16 cellular contexts compared by ENCODE assay signal in the genomic region with DNA sequence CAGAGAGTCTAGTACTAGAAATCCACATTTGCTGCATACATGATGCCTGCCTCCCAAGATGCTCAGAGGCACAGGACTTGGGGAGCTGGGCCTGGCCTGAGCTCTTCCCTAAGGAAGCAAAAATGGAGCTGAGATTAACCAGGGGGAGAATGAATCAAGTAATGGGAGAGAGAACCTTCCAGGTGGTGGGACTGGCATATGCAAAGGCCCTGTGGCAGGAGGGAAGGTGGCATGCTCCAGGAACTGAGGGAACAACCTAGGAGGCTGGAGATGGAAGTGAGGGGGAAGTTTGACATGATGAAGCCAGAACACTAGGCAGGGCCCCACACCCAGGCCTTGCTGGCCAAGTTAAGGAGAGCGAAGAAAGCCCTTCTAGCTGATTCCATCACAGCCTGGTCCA. TPM values are rescaled to one million over a fixed set of nuclear protein-coding genes. Genes with fewer than 3 reads are reported as not detected.
"Had no signal": no experiment of that assay in that cellular context is flagged by ENCODE, and none has a peak within 500 bp of the region (broad histone marks: within the 10 kb centered on the region; RNA-seq: fewer than 3 reads in every experiment).

No MANE protein-coding gene starts in this region.

- DNase-seq: effector memory CD8-positive, alpha-beta T cell; erythroblast; right cardiac atrium; small intestine; stimulated activated CD4-positive, alpha-beta T cell treated with anti-CD3 and anti-CD28 coated beads, Interleukin-2, amount 100 ng/mL, for 48 hours; stimulated activated CD8-positive, alpha-beta memory T cell treated with anti-CD3 and anti-CD28 coated beads, Interleukin-4, amount 100 ng/mL, for 48 hours; testis; transverse colon had no signal

- H3K4me1 Mint-ChIP-seq: naive thymus-derived CD8-positive, alpha-beta T cell; stimulated activated effector memory CD8-positive, alpha-beta T cell treated with anti-CD3 and anti-CD28 coated beads, Interleukin-12 subunit alpha, Interleukin-12 subunit beta, amount 100 ng/mL, for 72 hours had no signal

- H3K4me1 ChIP-seq: heart left ventricle, testis had no signal

- ATAC-seq: effector memory CD8-positive, alpha-beta T cell; heart left ventricle; left lobe of liver; naive thymus-derived CD8-positive, alpha-beta T cell; right cardiac atrium; stimulated activated effector memory CD8-positive, alpha-beta T cell treated with anti-CD3 and anti-CD28 coated beads, Interleukin-12 subunit alpha, Interleukin-12 subunit beta, amount 100 ng/mL, for 72 hours had no signal

- H3K36me3 ChIP-seq: heart left ventricle, transverse colon had no signal

- H3K9me3 Mint-ChIP-seq: neural crest cell; stimulated activated effector memory CD8-positive, alpha-beta T cell treated with anti-CD3 and anti-CD28 coated beads, Interleukin-12 subunit alpha, Interleukin-12 subunit beta, amount 100 ng/mL, for 72 hours; stimulated activated naive CD8-positive, alpha-beta T cell treated with anti-CD3 and anti-CD28 coated beads, Interleukin-15, Interleukin-2, amounts not matched to agents 100 ng/mL and 50 ng/mL, for 24 hours had no signal

- H3K4me3 Mint-ChIP-seq: effector memory CD8-positive, alpha-beta T cell; naive thymus-derived CD8-positive, alpha-beta T cell; neural crest cell; stimulated activated effector memory CD8-positive, alpha-beta T cell treated with anti-CD3 and anti-CD28 coated beads, Interleukin-12 subunit alpha, Interleukin-12 subunit beta, amount 100 ng/mL, for 72 hours; stimulated activated naive CD8-positive, alpha-beta T cell treated with anti-CD3 and anti-CD28 coated beads, Interleukin-15, Interleukin-2, amounts not matched to agents 100 ng/mL and 50 ng/mL, for 24 hours had no signal

- H3K4me3 ChIP-seq: heart left ventricle, mucosa of descending colon, testis, transverse colon had no signal

- H3K27ac ChIP-seq: heart left ventricle, testis, transverse colon had no signal

- H3K36me3 Mint-ChIP-seq: stimulated activated effector memory CD8-positive, alpha-beta T cell treated with anti-CD3 and anti-CD28 coated beads, Interleukin-12 subunit alpha, Interleukin-12 subunit beta, amount 100 ng/mL, for 72 hours had no signal

- H3K27ac Mint-ChIP-seq: effector memory CD8-positive, alpha-beta T cell; naive thymus-derived CD8-positive, alpha-beta T cell; stimulated activated effector memory CD8-positive, alpha-beta T cell treated with anti-CD3 and anti-CD28 coated beads, Interleukin-12 subunit alpha, Interleukin-12 subunit beta, amount 100 ng/mL, for 72 hours; stimulated activated naive CD8-positive, alpha-beta T cell treated with anti-CD3 and anti-CD28 coated beads, Interleukin-15, Interleukin-2, amounts not matched to agents 100 ng/mL and 50 ng/mL, for 24 hours had no signal

- H3K27me3 ChIP-seq: testis, transverse colon had no signal

- H3K9me3 ChIP-seq: heart left ventricle, mucosa of descending colon, testis, transverse colon had no signal

RNA-seq across cellular contexts. Expression of a gene that starts 23.3 kb away (rescaled TPM):
- total RNA-seq: endothelial cell of umbilical vein had no signal
